9 cellular contexts compared by ENCODE assay signal in the genomic region with DNA sequence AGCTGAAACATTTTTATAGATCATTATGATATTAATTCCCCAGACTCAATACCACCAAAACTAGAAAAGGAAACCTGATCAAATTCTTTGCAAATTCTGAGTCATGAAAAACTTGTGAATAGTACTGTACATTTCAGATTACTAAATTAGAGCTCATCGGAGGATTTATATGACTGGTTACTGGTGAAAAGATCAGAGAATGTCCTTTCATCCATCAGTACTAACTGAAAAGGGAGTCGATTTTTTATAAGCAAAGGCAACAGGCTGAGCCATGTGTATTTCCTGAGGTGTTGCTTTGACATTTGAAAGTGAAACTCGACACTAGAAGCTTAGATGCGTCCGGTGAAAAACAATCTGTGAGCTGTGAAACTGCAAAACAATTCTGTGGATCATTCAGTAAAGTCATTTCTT.
DNase-seq lines count a peak whose midpoint lies in the region; ATAC-seq and TF ChIP-seq lines count a peak whose summit lies in the region.
"Had no signal": no experiment of that assay in that cellular context is flagged by ENCODE, and none has a peak within 500 bp of the region (broad histone marks: within the 10 kb centered on the region; RNA-seq: fewer than 3 reads in every experiment).

No MANE protein-coding gene starts in this region.

- CTCF ChIA-PET in activated CD4-positive, alpha-beta T cell treated with anti-CD3 and anti-CD28 coated beads for 36 hours (lab: Charles Lee) = interaction anchor here (0.6 to 2.5 kb wide), 14 partner anchors 8 to 306 kb away, joined by 3 to 32 read pairs (median 4); a partner anchor contains a TSS

- peaks cover 29% of the 10 kb centered on the region for H3K27me3 Mint-ChIP-seq in activated CD4-positive, alpha-beta T cell treated with anti-CD3 and anti-CD28 coated beads for 36 hours
- H3K27me3 Mint-ChIP-seq in naive B cell = no peaks in the 10 kb centered on the region

- H4K20me1 ChIP-seq in SU-DHL-6 (ENCODE audit: low read depth, low read length) = no peaks in the 10 kb centered on the region

- H3F3A ChIP-seq in SU-DHL-6 (ENCODE audit: insufficient read depth) = no peaks in the 10 kb centered on the region

- peak overlapping the region; percentile 20 for H3K4me2 ChIP-seq in SU-DHL-6 (ENCODE audit: low read depth, low read length, poor library complexity, severe bottlenecking)

- peaks cover 42% of the 10 kb centered on the region for H3K4me1 Mint-ChIP-seq in activated CD4-positive, alpha-beta T cell treated with anti-CD3 and anti-CD28 coated beads for 36 hours
- peaks cover 26 to 48% (median 45%) of the 10 kb centered on the region in 3 donors for H3K4me1 Mint-ChIP-seq in naive B cell

- H3K9me2 ChIP-seq in SU-DHL-6 (replicated peaks; ENCODE audit: insufficient read depth, low read length) = no peaks in the 10 kb centered on the region

- POLR2A ChIA-PET in activated CD4-positive, alpha-beta T cell treated with anti-CD3 and anti-CD28 coated beads for 36 hours (lab: Charles Lee) = interaction anchor here (0.8 to 1.6 kb wide), 10 partner anchors 28 to 311 kb away, joined by 3 to 7 read pairs (median 4); no protein-coding TSS in a partner anchor

- H3K36me3 ChIP-seq in SU-DHL-6 (ENCODE audit: low read length) = no peaks in the 10 kb centered on the region

- H3K27ac Mint-ChIP-seq in activated CD4-positive, alpha-beta T cell treated with anti-CD3 and anti-CD28 coated beads for 36 hours = peak overlapping the region; percentile 32
- peak overlapping the region; percentile 10 to 89 (median 26) for H3K27ac Mint-ChIP-seq in naive B cell
- H3K27ac Mint-ChIP-seq: nephron had no signal

- H3K36me3 Mint-ChIP-seq in activated CD4-positive, alpha-beta T cell treated with anti-CD3 and anti-CD28 coated beads for 36 hours (ENCODE audit: low read depth) = no peaks in the 10 kb centered on the region
- peaks cover 0 to 6% of the 10 kb centered on the region in 2 donors for H3K36me3 Mint-ChIP-seq in naive B cell

- no peak overlapping the region for H2AFZ ChIP-seq in SU-DHL-6 (ENCODE audit: low read depth, low read length, severe bottlenecking)

- no peak for TF ChIP-seq CTCF in SU-DHL-6 (IDR thresholded peaks at IDR 0.05; ENCODE audit: insufficient read depth, low read length, poor library complexity, severe bottlenecking)

- ATAC-seq in activated CD4-positive, alpha-beta T cell treated with anti-CD3 and anti-CD28 coated beads for 36 hours = peak; percentile 84
- ATAC-seq in HG02610 (IDR thresholded peaks at IDR 0.05; ENCODE audit: unreplicated experiment) (peak; percentile 72), naive B cell (ENCODE audit: low read depth in 2 of 2) (peak; percentile 80 to 86)

- peak overlapping the region; percentile 20 for H3K4me3 Mint-ChIP-seq in activated CD4-positive, alpha-beta T cell treated with anti-CD3 and anti-CD28 coated beads for 36 hours
- H3K4me3 Mint-ChIP-seq in naive B cell = peak overlapping the region; percentile 13 to 88 (median 57)
- H3K4me3 Mint-ChIP-seq: nephron had no signal

- peak; percentile 35 for DNase-seq in activated CD4-positive, alpha-beta T cell treated with anti-CD3 and anti-CD28 coated beads for 36 hours
- no peak for DNase-seq in activated CD4-positive, alpha-beta T cell treated with anti-CD3 and anti-CD28 coated beads, Interleukin-2, amount 50 U/mL, for 4 hours
- DNase-seq in naive B cell (no peak), epidermal melanocyte (ENCODE audit: insufficient read length, low spot score) (no peak), SIG-M5 (lab: John Stamatoyannopoulos, UW) (no peak), foreskin melanocyte (no peak)

- H3K79me2 ChIP-seq in SU-DHL-6 (ENCODE audit: insufficient read depth, low read length) = no peaks in the 10 kb centered on the region

- H3K27me3 ChIP-seq in SU-DHL-6 (ENCODE audit: low read length) = no peaks in the 10 kb centered on the region

- H3K9me3 Mint-ChIP-seq in activated CD4-positive, alpha-beta T cell treated with anti-CD3 and anti-CD28 coated beads for 36 hours (ENCODE audit: low read depth) = no peaks in the 10 kb centered on the region
- H3K9me3 Mint-ChIP-seq in naive B cell = no peaks in the 10 kb centered on the region
- H3K9me3 Mint-ChIP-seq: nephron had no signal

- no peak overlapping the region for H3K4me3 ChIP-seq in SU-DHL-6 (ENCODE audit: insufficient read depth, low read length, poor library complexity, severe bottlenecking)

- no peaks in the 10 kb centered on the region for H3K9me3 ChIP-seq in SU-DHL-6 (ENCODE audit: insufficient read depth, low read length)

- intact Hi-C loops in activated CD4-positive, alpha-beta T cell treated with anti-CD3 and anti-CD28 coated beads for 36 hours (cut with DNase I, micrococcal nuclease) = loop anchor here (1.0 to 10.0 kb wide), 11 partner anchors 12 to 1260 kb away; a partner anchor contains a TSS

- no peak overlapping the region for H3K9ac ChIP-seq in SU-DHL-6 (ENCODE audit: low read length)

- no peak overlapping the region for H3K27ac ChIP-seq in SU-DHL-6 (ENCODE audit: low read depth, low read length)
